In genomic region chr1:182783068-182783467, GRCh38 we compare ENCODE assay signal across 13 cellular contexts. TPM values are rescaled to one million over a fixed set of nuclear protein-coding genes. Genes with fewer than 3 reads are reported as not detected.
A peak's percentile ranks its signal among the peaks of the same experiment; 100 is the strongest.
DNase-seq lines count a peak whose midpoint lies in the region; ATAC-seq, FAIRE-seq and TF ChIP-seq lines count a peak whose summit lies in the region.
"Had no signal": no experiment of that assay in that cellular context is flagged by ENCODE, and none has a peak within 500 bp of the region (broad histone marks: within the 10 kb centered on the region; RNA-seq: fewer than 3 reads in every experiment).

No MANE protein-coding gene starts in this region.

- intact Hi-C loops in CD8-positive, alpha-beta T cell (cut with DNase I, micrococcal nuclease): no loop called here

- peaks cover 23% of the 10 kb centered on the region for H3K4me1 ChIP-seq in SJCRH30
- no peaks in the 10 kb centered on the region for H3K4me1 ChIP-seq in CD8-positive, alpha-beta T cell (ENCODE audit: insufficient read depth, low read length)

- no peaks in the 10 kb centered on the region for H3K9me3 Mint-ChIP-seq in CD8-positive, alpha-beta T cell
- H3K9me3 Mint-ChIP-seq: activated CD4-positive, alpha-beta memory T cell treated with anti-CD3 and anti-CD28 coated beads for 36 hours; mesothelial cell of epicardium had no signal

- POLR2A ChIA-PET in CD8-positive, alpha-beta T cell (lab: Charles Lee): interaction anchor here (0.7 to 1.9 kb wide), 2 partner anchors 182 to 192 kb away, joined by 3 to 5 read pairs; no protein-coding TSS in a partner anchor

- TF ChIP-seq POLR2A in GM12891 (IDR thresholded peaks at IDR 0.05; ENCODE audit: low read depth, low read length): no peak

- CTCF ChIA-PET in CD8-positive, alpha-beta T cell (lab: Charles Lee): interaction anchor here (0.8 to 15.5 kb wide), 14 partner anchors 9 to 698 kb away, joined by 3 to 581 read pairs (median 4); partner anchors contain the start of genes RGS16 and RNASEL

- H3K4me3 Mint-ChIP-seq in CD8-positive, alpha-beta T cell: no peak overlapping the region
- H3K4me3 Mint-ChIP-seq: activated CD4-positive, alpha-beta memory T cell treated with anti-CD3 and anti-CD28 coated beads for 36 hours; mesothelial cell of epicardium had no signal

- H3K36me3 ChIP-seq in GM06990 (ENCODE audit: control insufficient read depth, insufficient read depth, low read length) (no peaks in the 10 kb centered on the region), H7 (replicated peaks; ENCODE audit: control insufficient read depth, insufficient read depth, low read length) (no peaks in the 10 kb centered on the region), SJCRH30 (no peaks in the 10 kb centered on the region)
- no peaks in the 10 kb centered on the region for H3K36me3 ChIP-seq in CD8-positive, alpha-beta T cell (ENCODE audit: insufficient read depth, low read length)
- H3K36me3 ChIP-seq: pancreas had no signal

- DNase-seq in GM06990 (ENCODE audit: extremely low read depth, insufficient read length) (no peak), H7 (peak; percentile 27), SJCRH30 (peak; percentile 55 to 75), iPS-NIHi7 (ENCODE audit: extremely low spot score) (peak; percentile 42), GM12891 (ENCODE audit: insufficient read length, low spot score) (no peak), HCEC 1CT (no peak), GM19240 (ENCODE audit: insufficient read length, low spot score) (no peak)
- no peak for DNase-seq in CD8-positive, alpha-beta T cell
- DNase-seq: IMR-90 had no signal

- no peak overlapping the region for H3K4me3 ChIP-seq in GM06990 (replicated peaks; ENCODE audit: low read depth, low read length)
- no peak overlapping the region for H3K4me3 ChIP-seq in H7 (ENCODE audit: insufficient read depth, low read depth, low read length)
- H3K4me3 ChIP-seq in SJCRH30: no peak overlapping the region
- no peak overlapping the region for H3K4me3 ChIP-seq in CD8-positive, alpha-beta T cell (ENCODE audit: low read depth, low read length)
- H3K4me3 ChIP-seq: pancreas had no signal

- H3K27ac Mint-ChIP-seq in CD8-positive, alpha-beta T cell: no peak overlapping the region
- H3K27ac Mint-ChIP-seq: activated CD4-positive, alpha-beta memory T cell treated with anti-CD3 and anti-CD28 coated beads for 36 hours had no signal

- ATAC-seq in CD8-positive, alpha-beta T cell: no peak

- H3K4me1 Mint-ChIP-seq in CD8-positive, alpha-beta T cell (ENCODE audit: low read depth): peaks cover 3% of the 10 kb centered on the region
- H3K4me1 Mint-ChIP-seq: mesothelial cell of epicardium had no signal

- peak; percentile 28 for TF ChIP-seq CTCF in GM06990 (IDR thresholded peaks at IDR 0.05; ENCODE audit: insufficient read depth, low read length, poor library complexity, severe bottlenecking)
- TF ChIP-seq CTCF in CD8-positive, alpha-beta T cell (IDR thresholded peaks at IDR 0.05): no peak

- peak overlapping the region; percentile 17; the same call in 1 of the 2 replicates for H3K27ac ChIP-seq in SJCRH30
- H3K27ac ChIP-seq in CD8-positive, alpha-beta T cell (ENCODE audit: low read depth, low read length): no peak overlapping the region
- H3K27ac ChIP-seq: pancreas had no signal

- H3K9me3 ChIP-seq in SJCRH30 (replicated peaks): no peaks in the 10 kb centered on the region
- no peaks in the 10 kb centered on the region for H3K9me3 ChIP-seq in CD8-positive, alpha-beta T cell (ENCODE audit: low read length)
- H3K9me3 ChIP-seq: pancreas had no signal

- no peaks in the 10 kb centered on the region for H3K36me3 Mint-ChIP-seq in CD8-positive, alpha-beta T cell
- H3K36me3 Mint-ChIP-seq: activated CD4-positive, alpha-beta memory T cell treated with anti-CD3 and anti-CD28 coated beads for 36 hours; mesothelial cell of epicardium had no signal

- H3K27me3 Mint-ChIP-seq in CD8-positive, alpha-beta T cell (ENCODE audit: low read depth): peaks cover 2% of the 10 kb centered on the region
- H3K27me3 Mint-ChIP-seq: activated CD4-positive, alpha-beta memory T cell treated with anti-CD3 and anti-CD28 coated beads for 36 hours had no signal

- no peak for FAIRE-seq in GM12891 (lab: Jason Lieb, UNC)
- FAIRE-seq: islet of Langerhans, pancreas had no signal

- no peaks in the 10 kb centered on the region for H3K27me3 ChIP-seq in GM06990 (replicated peaks; ENCODE audit: control insufficient read depth, insufficient read depth, low read length)
- peaks cover 10% of the 10 kb centered on the region for H3K27me3 ChIP-seq in H7 (ENCODE audit: control insufficient read depth, insufficient read depth, low read length)
- no peaks in the 10 kb centered on the region for H3K27me3 ChIP-seq in SJCRH30
- no peaks in the 10 kb centered on the region for H3K27me3 ChIP-seq in CD8-positive, alpha-beta T cell (ENCODE audit: insufficient read depth, low read length)
- H3K27me3 ChIP-seq: pancreas had no signal

TF ChIP-seq in GM12891, 5 proteins besides CTCF, POLR2A, EP300 and RAD21:
- no peak for TF ChIP-seq SPI1 (IDR thresholded peaks at IDR 0.05; ENCODE audit: low read depth, low read length)
- TF ChIP-seq PAX5 (IDR thresholded peaks at IDR 0.05; ENCODE audit: insufficient read depth, low read length, severe bottlenecking): no peak
- no peak for TF ChIP-seq TAF1 (IDR thresholded peaks at IDR 0.05; ENCODE audit: low read depth, low read length)
- no peak for TF ChIP-seq POLR2AphosphoS5 (IDR thresholded peaks at IDR 0.05; ENCODE audit: low read depth, low read length)
- no peak for TF ChIP-seq POU2F2 (IDR thresholded peaks at IDR 0.05; ENCODE audit: low read depth, low read length)

RNA-seq across cellular contexts. Expression of gene NPL, which starts 6.5 kb away (rescaled TPM):
- 2.0 and 8.1 TPM in 2 replicates for total RNA-seq in H7 (2014; rRNA removed; shearing (Covaris generic))
- 1.7 and 3.1 TPM in 2 replicates for total RNA-seq in SJCRH30 (2014; rRNA removed; shearing (Covaris generic))
- polyA plus RNA-seq in GM12891 (2012; ENCODE audit: low read depth, missing spikeins): 7.1 TPM
- total RNA-seq in CD8-positive, alpha-beta T cell: 1 to 10 TPM; 1.3 to 2.1 TPM

RNA-seq across cellular contexts. Expression of gene DHX9, which starts 56.1 kb away (rescaled TPM):
- total RNA-seq in H7 (2014; rRNA removed; shearing (Covaris generic)): 170 and 177 TPM in 2 replicates
- total RNA-seq in SJCRH30 (2014; rRNA removed; shearing (Covaris generic)): 303 and 305 TPM in 2 replicates
- 107 TPM for polyA plus RNA-seq in GM12891 (2012; ENCODE audit: low read depth, missing spikeins)
- 100 to 1,000 TPM; 374 to 382 TPM for total RNA-seq in CD8-positive, alpha-beta T cell

Comparison
In these comparisons a context has a peak if more than half of its experiments do, and no peak if none do; other contexts are left out.
1. DNase-seq: peak in H7 (single experiment), SJCRH30 (2 of 2) and iPS-NIHi7 (single experiment); none in GM06990 (single experiment), GM12891 (single experiment), CD8-positive, alpha-beta T cell (0 of 7), HCEC 1CT (single experiment) and GM19240 (single experiment).